In the genomic region with DNA sequence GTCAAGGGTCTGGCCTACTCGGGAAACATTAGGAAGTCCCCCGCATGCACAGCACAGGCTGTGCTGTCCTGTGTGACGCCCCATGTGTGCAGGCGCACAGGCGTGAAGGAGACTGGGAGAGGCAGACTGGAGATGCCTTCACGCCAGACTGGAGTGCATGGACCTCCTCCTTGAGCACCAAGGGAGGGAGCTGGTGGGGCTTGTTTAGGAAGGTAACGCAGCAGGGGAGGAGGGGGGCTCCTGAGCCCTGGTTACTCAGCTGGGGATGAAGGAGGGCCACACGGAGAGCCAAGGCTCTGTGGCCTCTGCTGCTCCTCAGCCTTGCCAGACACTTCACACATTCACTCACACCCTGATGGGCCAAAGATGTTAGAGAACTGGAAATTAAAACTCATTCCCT, we compare ENCODE assay signal across 1 cellular context.
TF ChIP-seq lines count a peak whose summit lies in the region.

No MANE protein-coding gene starts in this region.

TF ChIP-seq in WTC11, 78 proteins besides CTCF, POLR2A, EP300 and RAD21 (continued from another document):
- TF ChIP-seq, protein P1, sequence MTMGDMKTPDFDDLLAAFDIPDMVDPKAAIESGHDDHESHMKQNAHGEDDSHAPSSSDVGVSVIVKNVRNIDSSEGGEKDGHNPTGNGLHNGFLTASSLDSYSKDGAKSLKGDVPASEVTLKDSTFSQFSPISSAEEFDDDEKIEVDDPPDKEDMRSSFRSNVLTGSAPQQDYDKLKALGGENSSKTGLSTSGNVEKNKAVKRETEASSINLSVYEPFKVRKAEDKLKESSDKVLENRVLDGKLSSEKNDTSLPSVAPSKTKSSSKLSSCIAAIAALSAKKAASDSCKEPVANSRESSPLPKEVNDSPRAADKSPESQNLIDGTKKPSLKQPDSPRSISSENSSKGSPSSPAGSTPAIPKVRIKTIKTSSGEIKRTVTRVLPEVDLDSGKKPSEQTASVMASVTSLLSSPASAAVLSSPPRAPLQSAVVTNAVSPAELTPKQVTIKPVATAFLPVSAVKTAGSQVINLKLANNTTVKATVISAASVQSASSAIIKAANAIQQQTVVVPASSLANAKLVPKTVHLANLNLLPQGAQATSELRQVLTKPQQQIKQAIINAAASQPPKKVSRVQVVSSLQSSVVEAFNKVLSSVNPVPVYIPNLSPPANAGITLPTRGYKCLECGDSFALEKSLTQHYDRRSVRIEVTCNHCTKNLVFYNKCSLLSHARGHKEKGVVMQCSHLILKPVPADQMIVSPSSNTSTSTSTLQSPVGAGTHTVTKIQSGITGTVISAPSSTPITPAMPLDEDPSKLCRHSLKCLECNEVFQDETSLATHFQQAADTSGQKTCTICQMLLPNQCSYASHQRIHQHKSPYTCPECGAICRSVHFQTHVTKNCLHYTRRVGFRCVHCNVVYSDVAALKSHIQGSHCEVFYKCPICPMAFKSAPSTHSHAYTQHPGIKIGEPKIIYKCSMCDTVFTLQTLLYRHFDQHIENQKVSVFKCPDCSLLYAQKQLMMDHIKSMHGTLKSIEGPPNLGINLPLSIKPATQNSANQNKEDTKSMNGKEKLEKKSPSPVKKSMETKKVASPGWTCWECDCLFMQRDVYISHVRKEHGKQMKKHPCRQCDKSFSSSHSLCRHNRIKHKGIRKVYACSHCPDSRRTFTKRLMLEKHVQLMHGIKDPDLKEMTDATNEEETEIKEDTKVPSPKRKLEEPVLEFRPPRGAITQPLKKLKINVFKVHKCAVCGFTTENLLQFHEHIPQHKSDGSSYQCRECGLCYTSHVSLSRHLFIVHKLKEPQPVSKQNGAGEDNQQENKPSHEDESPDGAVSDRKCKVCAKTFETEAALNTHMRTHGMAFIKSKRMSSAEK (CRISPR knock-in tag; IDR thresholded peaks at IDR 0.05; ENCODE audit: borderline replicate concordance) = no peak
- TF ChIP-seq, protein P2, sequence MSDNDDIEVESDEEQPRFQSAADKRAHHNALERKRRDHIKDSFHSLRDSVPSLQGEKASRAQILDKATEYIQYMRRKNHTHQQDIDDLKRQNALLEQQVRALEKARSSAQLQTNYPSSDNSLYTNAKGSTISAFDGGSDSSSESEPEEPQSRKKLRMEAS (CRISPR knock-in tag; IDR thresholded peaks at IDR 0.05) = no peak
- TF ChIP-seq, protein P3, sequence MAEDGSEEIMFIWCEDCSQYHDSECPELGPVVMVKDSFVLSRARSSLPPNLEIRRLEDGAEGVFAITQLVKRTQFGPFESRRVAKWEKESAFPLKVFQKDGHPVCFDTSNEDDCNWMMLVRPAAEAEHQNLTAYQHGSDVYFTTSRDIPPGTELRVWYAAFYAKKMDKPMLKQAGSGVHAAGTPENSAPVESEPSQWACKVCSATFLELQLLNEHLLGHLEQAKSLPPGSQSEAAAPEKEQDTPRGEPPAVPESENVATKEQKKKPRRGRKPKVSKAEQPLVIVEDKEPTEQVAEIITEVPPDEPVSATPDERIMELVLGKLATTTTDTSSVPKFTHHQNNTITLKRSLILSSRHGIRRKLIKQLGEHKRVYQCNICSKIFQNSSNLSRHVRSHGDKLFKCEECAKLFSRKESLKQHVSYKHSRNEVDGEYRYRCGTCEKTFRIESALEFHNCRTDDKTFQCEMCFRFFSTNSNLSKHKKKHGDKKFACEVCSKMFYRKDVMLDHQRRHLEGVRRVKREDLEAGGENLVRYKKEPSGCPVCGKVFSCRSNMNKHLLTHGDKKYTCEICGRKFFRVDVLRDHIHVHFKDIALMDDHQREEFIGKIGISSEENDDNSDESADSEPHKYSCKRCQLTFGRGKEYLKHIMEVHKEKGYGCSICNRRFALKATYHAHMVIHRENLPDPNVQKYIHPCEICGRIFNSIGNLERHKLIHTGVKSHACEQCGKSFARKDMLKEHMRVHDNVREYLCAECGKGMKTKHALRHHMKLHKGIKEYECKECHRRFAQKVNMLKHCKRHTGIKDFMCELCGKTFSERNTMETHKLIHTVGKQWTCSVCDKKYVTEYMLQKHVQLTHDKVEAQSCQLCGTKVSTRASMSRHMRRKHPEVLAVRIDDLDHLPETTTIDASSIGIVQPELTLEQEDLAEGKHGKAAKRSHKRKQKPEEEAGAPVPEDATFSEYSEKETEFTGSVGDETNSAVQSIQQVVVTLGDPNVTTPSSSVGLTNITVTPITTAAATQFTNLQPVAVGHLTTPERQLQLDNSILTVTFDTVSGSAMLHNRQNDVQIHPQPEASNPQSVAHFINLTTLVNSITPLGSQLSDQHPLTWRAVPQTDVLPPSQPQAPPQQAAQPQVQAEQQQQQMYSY (CRISPR knock-in tag; IDR thresholded peaks at IDR 0.05) = no peak
